In genomic region chr12:111033281-111034147, GRCh38 we compare ENCODE assay signal across 9 cellular contexts. TPM values are rescaled to one million over a fixed set of nuclear protein-coding genes. Genes with fewer than 3 reads are reported as not detected.
A peak's percentile ranks its signal among the peaks of the same experiment; 100 is the strongest.
DNase-seq lines count a peak whose midpoint lies in the region; ATAC-seq and TF ChIP-seq lines count a peak whose summit lies in the region.
"Had no signal": no experiment of that assay in that cellular context is flagged by ENCODE, and none has a peak within 500 bp of the region (broad histone marks: within the 10 kb centered on the region; RNA-seq: fewer than 3 reads in every experiment).

No MANE protein-coding gene starts in this region.

- TF ChIP-seq CTCF in brain (conservative IDR thresholded peaks at IDR 0.05): peak; percentile 54 to 80
- TF ChIP-seq CTCF in nephron (IDR thresholded peaks at IDR 0.05; ENCODE audit: unreplicated experiment in 3 of 3): peak; percentile 32 to 52 (median 43)

- TF ChIP-seq RAD21 in Ishikawa (IDR thresholded peaks at IDR 0.05; ENCODE audit: low read depth): no peak

- H3K36me3 Mint-ChIP-seq in brain (no peaks in the 10 kb centered on the region), nephron (ENCODE audit: low read depth) (no peaks in the 10 kb centered on the region)

- no peaks in the 10 kb centered on the region for H3K9me3 Mint-ChIP-seq in brain
- no peaks in the 10 kb centered on the region for H3K9me3 Mint-ChIP-seq in nephron

- H3K4me1 Mint-ChIP-seq in brain (peaks cover 60% of the 10 kb centered on the region), nephron (peaks cover 39% of the 10 kb centered on the region)

- DNase-seq in NCI-H187 (lab: John Stamatoyannopoulos, UW) (no peak), cerebellar nuclear complex (lab: John Stamatoyannopoulos, UW) (no peak), NCI-H1436 treated with DMSO at 0.1 percent for 48 hours (lab: John Stamatoyannopoulos, UW) (no peak)
- DNase-seq: T-helper 1 cell had no signal

- ATAC-seq in HG02870 (IDR thresholded peaks at IDR 0.05; ENCODE audit: unreplicated experiment): no peak

- H3K4me3 Mint-ChIP-seq in brain (peak overlapping the region; percentile 86 to 89 (median 88)), nephron (peak overlapping the region; percentile 80 to 89 (median 87))

- H3K4me1 ChIP-seq in ES-I3 (ENCODE audit: insufficient read depth, low read length): peaks cover 28% of the 10 kb centered on the region

- peak overlapping the region; percentile 67 for H3K9ac ChIP-seq in ES-I3 (ENCODE audit: low read depth, low read length)

- H3K9me3 ChIP-seq in ES-I3 (ENCODE audit: control insufficient read depth, insufficient read depth, low read length): no peaks in the 10 kb centered on the region

- H3K27me3 Mint-ChIP-seq in brain: peaks cover 26% of the 10 kb centered on the region
- peaks cover 81% of the 10 kb centered on the region for H3K27me3 Mint-ChIP-seq in nephron (ENCODE audit: low read depth)

- H3K36me3 ChIP-seq in ES-I3 (ENCODE audit: insufficient read depth, low read length): no peaks in the 10 kb centered on the region

- H3K27ac Mint-ChIP-seq in brain (peak overlapping the region in 4 of 5 experiments; percentile 31 to 93 (median 71)), nephron (no peak overlapping the region)

- TF ChIP-seq EP300 in Ishikawa (IDR thresholded peaks at IDR 0.05; ENCODE audit: borderline replicate concordance): no peak

TF ChIP-seq in Ishikawa, 13 proteins besides CTCF, POLR2A, EP300 and RAD21:
- TF ChIP-seq CREB1 (IDR thresholded peaks at IDR 0.05; ENCODE audit: low read depth) (no peak), ZBTB7A (IDR thresholded peaks at IDR 0.05; ENCODE audit: low read depth) (peak; percentile 48; the same call in 1 of the 2 replicates)

RNA-seq across cellular contexts. Expression of gene CUX2, which starts 0.5 kb away (rescaled TPM):
- 6.0 TPM for polyA plus RNA-seq in brain (ENCODE audit: insufficient read depth, low read depth, low replicate concordance)

Comparison
In these comparisons a context has a peak if more than half of its experiments do, and no peak if none do; other contexts are left out.
1. H3K27ac Mint-ChIP-seq: peak in brain (4 of 5); none in nephron (0 of 3).